Comparison of ENCODE assay signal across 23 cellular contexts in the genomic region with DNA sequence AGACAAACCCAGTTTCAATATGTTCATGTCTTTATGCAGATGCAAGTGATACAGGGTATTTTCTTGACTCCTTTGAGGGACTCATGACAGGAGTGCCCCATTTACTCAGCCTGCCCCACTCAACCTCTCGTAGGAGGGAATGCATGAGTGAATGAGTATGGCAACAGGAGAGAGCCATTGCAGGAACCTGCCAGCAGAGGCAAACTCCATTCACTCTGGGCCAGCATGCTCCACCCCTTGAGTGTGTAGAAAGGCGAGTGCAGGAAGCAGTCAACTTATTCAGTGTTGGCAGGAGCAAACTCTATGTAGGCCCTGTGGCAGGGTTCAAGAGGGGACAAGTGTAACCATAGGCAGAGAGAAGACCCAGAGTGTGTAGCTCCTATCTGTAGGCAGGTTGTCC.
"Had no signal": no experiment of that assay in that cellular context is flagged by ENCODE, and none has a peak within 500 bp of the region (broad histone marks: within the 10 kb centered on the region; RNA-seq: fewer than 3 reads in every experiment).

No MANE protein-coding gene starts in this region.

- H3K4me2 ChIP-seq: smooth muscle cell had no signal

- H3K27ac Mint-ChIP-seq: immature natural killer cell; memory B cell; mesothelial cell of epicardium; natural killer cell treated with Interleukin-12 subunit alpha and Interleukin-12 subunit beta and Interleukin-15 and Interleukin-18, amount 100 ng/mL, for 72 hours; progenitor cell of endocrine pancreas; type B pancreatic cell had no signal

- H3K9me3 Mint-ChIP-seq: type B pancreatic cell had no signal

- ATAC-seq: gastroesophageal sphincter; natural killer cell treated with Interleukin-12 subunit alpha and Interleukin-12 subunit beta and Interleukin-15 and Interleukin-18, amount 100 ng/mL, for 72 hours; pancreas; right cardiac atrium; stimulated activated naive CD8-positive, alpha-beta T cell treated with anti-CD3 and anti-CD28 coated beads, Interleukin-15, Interleukin-2, amounts not matched to agents 100 U/mL and 50 U/mL, for 24 hours had no signal

- H3K4me3 Mint-ChIP-seq: immature natural killer cell; memory B cell; mesothelial cell of epicardium; natural killer cell treated with Interleukin-12 subunit alpha and Interleukin-12 subunit beta and Interleukin-15 and Interleukin-18, amount 100 ng/mL, for 72 hours; type B pancreatic cell had no signal

- H3K4me3 ChIP-seq: esophagus squamous epithelium, gastroesophageal sphincter, left ventricle myocardium inferior, lower lobe of right lung, pancreas, smooth muscle cell, suprapubic skin, thyroid gland had no signal

- H3K4me1 Mint-ChIP-seq: immature natural killer cell, memory B cell had no signal

- H3K27me3 ChIP-seq: esophagus squamous epithelium, gastroesophageal sphincter, pancreas, suprapubic skin, thyroid gland had no signal

- DNase-seq: effector memory CD4-positive, alpha-beta T cell; esophagus squamous epithelium; foreskin fibroblast; glutamatergic neuron; immature natural killer cell; left ventricle myocardium inferior; lower lobe of right lung; occipital lobe; pancreas; right cardiac atrium; stimulated activated CD4-positive, alpha-beta T cell treated with anti-CD3 and anti-CD28 coated beads, Interleukin-2, amount 100 ng/mL, for 48 hours; stimulated activated naive CD8-positive, alpha-beta T cell treated with anti-CD3 and anti-CD28 coated beads, Interleukin-15, Interleukin-2, amounts not matched to agents 100 U/mL and 50 U/mL, for 24 hours; thyroid gland had no signal

- H3K27me3 Mint-ChIP-seq: memory B cell; natural killer cell treated with Interleukin-12 subunit alpha and Interleukin-12 subunit beta and Interleukin-15 and Interleukin-18, amount 100 ng/mL, for 72 hours; progenitor cell of endocrine pancreas; type B pancreatic cell had no signal

- H3K4me1 ChIP-seq: esophagus squamous epithelium, gastroesophageal sphincter, left ventricle myocardium inferior, lower lobe of right lung, pancreas, suprapubic skin, thyroid gland had no signal

- H3K27ac ChIP-seq: esophagus squamous epithelium, gastroesophageal sphincter, left ventricle myocardium inferior, lower lobe of right lung, pancreas, suprapubic skin, thyroid gland had no signal

- H3K36me3 Mint-ChIP-seq: memory B cell, type B pancreatic cell had no signal

- FAIRE-seq: keratinocyte, pancreas, urothelium cell line had no signal

- H3K36me3 ChIP-seq: esophagus squamous epithelium, gastroesophageal sphincter, left ventricle myocardium inferior, lower lobe of right lung, pancreas, suprapubic skin, thyroid gland had no signal

- H3K9me3 ChIP-seq: lower lobe of right lung, pancreas, thyroid gland had no signal
